Comparison of ENCODE assay signal across 23 cellular contexts in the genomic region with DNA sequence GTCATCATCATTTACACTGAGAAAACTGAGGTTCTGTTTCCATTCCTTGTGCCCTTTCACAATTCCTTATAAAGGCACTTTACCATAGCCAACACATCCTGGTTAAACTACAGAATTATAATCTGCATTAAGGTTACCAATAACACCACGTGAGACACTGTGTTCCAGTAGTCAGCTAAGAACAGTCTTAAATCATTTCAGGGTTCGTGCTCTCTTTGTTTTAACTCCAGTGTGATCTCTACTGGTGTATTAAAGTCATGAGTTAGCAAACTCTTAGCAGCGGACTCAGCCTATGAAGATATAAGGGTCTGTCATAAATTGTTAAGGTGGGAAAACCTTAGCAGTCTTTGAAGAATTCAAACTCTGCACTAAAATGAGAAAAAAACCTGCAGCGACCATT.
"Had no signal": no experiment of that assay in that cellular context is flagged by ENCODE, and none has a peak within 500 bp of the region (broad histone marks: within the 10 kb centered on the region; RNA-seq: fewer than 3 reads in every experiment).

No MANE protein-coding gene starts in this region.

- H3K36me3 ChIP-seq: adrenal gland, esophagus squamous epithelium, heart left ventricle, thoracic aorta, vagina had no signal

- H3K9me3 ChIP-seq: adrenal gland, esophagus squamous epithelium, mucosa of descending colon, thoracic aorta, vagina had no signal

- ATAC-seq: heart left ventricle, mucosa of descending colon had no signal

- H3K9me3 Mint-ChIP-seq: activated CD4-positive, alpha-beta T cell treated with anti-CD3 and anti-CD28 coated beads, Interleukin-2, amount 10 ng/mL, durations not matched to agents 7 days and 5 days; activated CD8-positive, alpha-beta T cell treated with anti-CD3 and anti-CD28 coated beads for 36 hours; activated T-helper 1 cell treated with anti-CD3 and anti-CD28 coated beads, Interleukin-12 subunit alpha, Interleukin-12 subunit beta, Interleukin-2, Interleukin-4 antibody, amounts not matched to agents 30 ng/mL and 10 ng/mL and 1 ng/mL, durations not matched to agents 14 hours and 24 hours and 36 hours; memory B cell had no signal

- H3K27me3 Mint-ChIP-seq: activated CD4-positive, alpha-beta T cell treated with anti-CD3 and anti-CD28 coated beads, Interleukin-2, amount 10 ng/mL, durations not matched to agents 7 days and 5 days; activated CD8-positive, alpha-beta T cell treated with anti-CD3 and anti-CD28 coated beads for 36 hours; memory B cell; type B pancreatic cell had no signal

- H3K4me3 ChIP-seq: adrenal gland, esophagus squamous epithelium, heart left ventricle, mucosa of descending colon, thoracic aorta, vagina had no signal

- H3K4me3 Mint-ChIP-seq: activated CD4-positive, alpha-beta T cell treated with anti-CD3 and anti-CD28 coated beads, Interleukin-2, amount 10 ng/mL, durations not matched to agents 7 days and 5 days; activated CD8-positive, alpha-beta T cell treated with anti-CD3 and anti-CD28 coated beads for 36 hours; activated T-helper 1 cell treated with anti-CD3 and anti-CD28 coated beads, Interleukin-12 subunit alpha, Interleukin-12 subunit beta, Interleukin-2, Interleukin-4 antibody, amounts not matched to agents 30 ng/mL and 10 ng/mL and 1 ng/mL, durations not matched to agents 14 hours and 24 hours and 36 hours; endodermal cell; memory B cell; type B pancreatic cell had no signal

- H3K4me1 ChIP-seq: adrenal gland, esophagus squamous epithelium had no signal

- H3K4me1 Mint-ChIP-seq: activated CD4-positive, alpha-beta T cell treated with anti-CD3 and anti-CD28 coated beads, Interleukin-2, amount 10 ng/mL, durations not matched to agents 7 days and 5 days had no signal

- H3K36me3 Mint-ChIP-seq: memory B cell had no signal

- FAIRE-seq: bronchial epithelial cell, islet of Langerhans had no signal

- H3K27ac Mint-ChIP-seq: activated CD4-positive, alpha-beta T cell treated with anti-CD3 and anti-CD28 coated beads, Interleukin-2, amount 10 ng/mL, durations not matched to agents 7 days and 5 days; activated CD8-positive, alpha-beta T cell treated with anti-CD3 and anti-CD28 coated beads for 36 hours; activated T-helper 1 cell treated with anti-CD3 and anti-CD28 coated beads, Interleukin-12 subunit alpha, Interleukin-12 subunit beta, Interleukin-2, Interleukin-4 antibody, amounts not matched to agents 30 ng/mL and 10 ng/mL and 1 ng/mL, durations not matched to agents 14 hours and 24 hours and 36 hours; endodermal cell; type B pancreatic cell had no signal

- H3K27me3 ChIP-seq: adrenal gland, esophagus squamous epithelium, heart left ventricle, vagina had no signal

- H3K27ac ChIP-seq: adrenal gland, esophagus squamous epithelium, heart left ventricle, thoracic aorta, vagina had no signal

- DNase-seq: activated CD4-positive, alpha-beta T cell treated with anti-CD3 and anti-CD28 coated beads, Interleukin-2, amount 10 ng/mL, durations not matched to agents 7 days and 5 days; activated CD4-positive, CD25-positive, alpha-beta regulatory T cell treated with anti-CD3 and anti-CD28 coated beads, Interleukin-2, amount 50 U/mL, for 72 hours; activated CD8-positive, alpha-beta T cell treated with anti-CD3 and anti-CD28 coated beads for 36 hours; activated gamma-delta T cell; activated naive CD4-positive, alpha-beta T cell treated with anti-CD3 and anti-CD28 coated beads, Interleukin-2, amount 50 U/mL, for 16 hours; adrenal gland; cerebellar nuclear complex; cortex of kidney; endodermal cell; esophagus squamous epithelium; heart left ventricle; mucosa of descending colon; occipital lobe; retina; stimulated activated CD4-positive, alpha-beta T cell treated with anti-CD3 and anti-CD28 coated beads, Interleukin-2, amount 100 ng/mL, for 48 hours; stimulated activated naive CD4-positive, alpha-beta T cell treated with Interleukin-2 at 50 U/mL for 16 hours had no signal
